Comparison of ENCODE assay signal across 1 cellular context in genomic region chr12:104510873-104511243, GRCh38.
TF ChIP-seq lines count a peak whose summit lies in the region.

No MANE protein-coding gene starts in this region.

TF ChIP-seq in endothelial cell of umbilical vein, 7 proteins besides CTCF, POLR2A, EP300 and RAD21 (continued from another document):
- no peak for TF ChIP-seq GATA2 (IDR thresholded peaks at IDR 0.05; ENCODE audit: insufficient read depth, insufficient read length, low read depth, low read length)
